Comparison of ENCODE assay signal across 1 cellular context in genomic region chr3:149715247-149715646, GRCh38.
A peak's percentile ranks its signal among the peaks of the same experiment; 100 is the strongest.
TF ChIP-seq lines count a peak whose summit lies in the region.

No MANE protein-coding gene starts in this region.

TF ChIP-seq in HepG2, 621 proteins besides CTCF, POLR2A, EP300 and RAD21:
- TF ChIP-seq ATF6 (CRISPR knock-in tag; conservative IDR thresholded peaks at IDR 0.05) = no peak
- no peak for TF ChIP-seq ZNF614 (CRISPR knock-in tag; IDR thresholded peaks at IDR 0.05; ENCODE audit: borderline replicate concordance)
- 0 out of 2 replicates have a peak, but pooled peaks have one; percentile 67 for TF ChIP-seq HNRNPL (IDR thresholded peaks at IDR 0.05; ENCODE audit: low read depth, low read length)
